17 cellular contexts compared by ENCODE assay signal in the genomic region with DNA sequence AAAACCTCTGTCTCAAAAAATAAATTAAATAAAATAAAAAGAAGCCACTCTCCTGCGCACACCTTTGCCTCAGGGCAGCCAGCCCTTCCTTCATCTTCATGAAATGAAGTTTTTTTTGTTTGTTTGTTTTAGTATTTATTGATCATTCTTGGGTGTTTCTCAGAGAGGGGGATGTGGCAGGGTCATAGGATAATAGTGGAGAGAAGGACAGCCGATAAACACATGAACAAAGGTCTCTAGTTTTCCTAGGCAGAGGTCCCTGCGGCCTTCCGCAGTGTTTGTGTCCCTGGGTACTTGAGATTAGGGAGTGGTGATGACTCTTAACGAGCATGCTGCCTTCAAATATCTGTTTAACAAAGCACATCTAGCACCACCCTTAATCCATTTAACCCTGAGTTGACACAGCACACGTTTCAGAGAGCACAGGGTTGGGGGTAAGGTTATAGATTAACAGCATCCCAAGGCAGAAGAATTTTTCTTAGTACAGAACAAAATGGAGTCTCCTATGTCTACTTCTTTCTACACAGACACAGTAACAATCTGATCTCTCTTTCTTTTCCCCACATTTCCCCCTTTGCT. TPM values are rescaled to one million over a fixed set of nuclear protein-coding genes. Genes with fewer than 3 reads are reported as not detected.
"Had no signal": no experiment of that assay in that cellular context is flagged by ENCODE, and none has a peak within 500 bp of the region (broad histone marks: within the 10 kb centered on the region; RNA-seq: fewer than 3 reads in every experiment).

No MANE protein-coding gene starts in this region.

RNA-seq across cellular contexts. Expression of gene NPFFR1, which starts 45.8 kb away (rescaled TPM):
- total RNA-seq: activated B cell treated with CpG ODN at 0.5 μM for 24 hours; activated CD4-positive, alpha-beta T cell treated with anti-CD3 and anti-CD28 coated beads, Interleukin-2, amount 10 ng/mL, durations not matched to agents 24 days and 14 days; activated CD8-positive, alpha-beta memory T cell treated with anti-CD3 and anti-CD28 coated beads for 36 hours; activated CD8-positive, alpha-beta T cell treated with anti-CD3 and anti-CD28 coated beads for 36 hours; activated naive CD4-positive, alpha-beta T cell treated with anti-CD3 and anti-CD28 coated beads for 36 hours; activated naive CD4-positive, alpha-beta T cell treated with anti-CD3 and anti-CD28 coated beads, Interleukin-2, amount 50 U/mL, for 72 hours; activated naive CD8-positive, alpha-beta T cell treated with anti-CD3 and anti-CD28 coated beads for 36 hours; activated T-cell treated with anti-CD3 and anti-CD28 coated beads, Interleukin-2, amount 50 U/mL, for 4 hours; activated T-helper 1 cell treated with anti-CD3 and anti-CD28 coated beads, Interleukin-12 subunit alpha, Interleukin-12 subunit beta, Interleukin-2, Interleukin-4 antibody, amounts not matched to agents 30 ng/mL and 10 ng/mL and 1 ng/mL, durations not matched to agents 14 hours and 24 hours and 36 hours; activated T-helper 17 cell treated with anti-CD3 and anti-CD28 coated beads, Interleukin-2, amount 50 U/mL, for 72 hours; astrocyte; body of pancreas; cardiac septum; T-cell; T-helper 1 cell treated with Interleukin-12 subunit alpha and Interleukin-12 subunit beta and Interleukin-4 antibody, amounts not matched to agents 30 ng/mL and 1 ng/mL, for 36 hours; T-helper 17 cell; T-helper 2 cell treated with Interferon-gamma antibody and Interleukin-4, amounts not matched to agents 100 ng/mL and 5 ng/mL, for 36 hours had no signal
